20 cellular contexts compared by ENCODE assay signal in the genomic region with DNA sequence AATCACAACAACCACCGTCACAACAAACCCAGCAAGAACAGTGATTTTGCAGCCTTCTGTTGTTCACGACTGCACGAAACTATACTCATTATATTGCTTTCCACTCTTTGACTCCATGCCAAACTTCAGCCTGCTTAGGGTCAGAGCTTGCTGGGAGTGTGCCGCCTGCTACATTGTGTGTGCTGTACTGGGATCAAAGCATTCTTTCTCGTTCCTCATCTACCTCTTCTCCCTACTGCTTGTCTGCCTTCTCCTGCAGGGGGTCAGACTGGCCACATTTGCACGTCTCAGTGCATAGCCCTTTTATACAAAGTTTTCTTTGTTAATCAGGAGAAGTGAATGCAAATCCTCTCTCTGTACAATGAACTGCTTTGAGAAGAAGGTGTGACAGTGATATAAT.
DNase-seq lines count a peak whose midpoint lies in the region; ATAC-seq, FAIRE-seq and TF ChIP-seq lines count a peak whose summit lies in the region.
"Had no signal": no experiment of that assay in that cellular context is flagged by ENCODE, and none has a peak within 500 bp of the region (broad histone marks: within the 10 kb centered on the region; RNA-seq: fewer than 3 reads in every experiment).

No MANE protein-coding gene starts in this region.

- no peaks in the 10 kb centered on the region for H3K27me3 ChIP-seq in left ventricle myocardium inferior (ENCODE audit: low read depth)
- H3K27me3 ChIP-seq: brain microvascular endothelial cell, hepatocyte, right atrium auricular region had no signal

- H3K36me3 ChIP-seq in left ventricle myocardium inferior (no peaks in the 10 kb centered on the region), mesodermal cell (ENCODE audit: control insufficient read depth, insufficient read depth, low read length) (no peaks in the 10 kb centered on the region)
- H3K36me3 ChIP-seq: brain microvascular endothelial cell, right atrium auricular region had no signal

- DNase-seq in left ventricle myocardium superior (no peak), left ventricle myocardium inferior (no peak), cerebellar cortex (ENCODE audit: low spot score) (peak; percentile 38), urothelium cell line (ENCODE audit: low spot score) (peak; percentile 49), DMS53 (lab: John Stamatoyannopoulos, UW) (no peak)
- DNase-seq: ACHN; activated CD4-positive, alpha-beta T cell treated with anti-CD3 and anti-CD28 coated beads for 1 hour; activated naive CD4-positive, alpha-beta T cell treated with anti-CD3 and anti-CD28 coated beads for 36 hours; brain microvascular endothelial cell; CD4-positive, CD25-positive, alpha-beta regulatory T cell; Kasumi-1; kidney glomerular epithelial cell; NCI-H1417; SIG-M5; stimulated activated CD4-positive, alpha-beta T cell treated with anti-CD3 and anti-CD28 coated beads, Interleukin-1b, Interleukin-23, amount 100 ng/mL, for 48 hours had no signal

- no peak overlapping the region for H3K4me3 ChIP-seq in left ventricle myocardium inferior
- H3K4me3 ChIP-seq in mesodermal cell (ENCODE audit: extremely low read depth, insufficient read depth, low read length, poor library complexity, severe bottlenecking): no peak overlapping the region
- H3K4me3 ChIP-seq: hepatocyte, right atrium auricular region had no signal

- H3K9me3 ChIP-seq in left ventricle myocardium inferior (replicated peaks) (no peaks in the 10 kb centered on the region), mesodermal cell (ENCODE audit: control insufficient read depth, low read length) (no peaks in the 10 kb centered on the region)
- H3K9me3 ChIP-seq: right atrium auricular region had no signal

- intact Hi-C loops in left ventricle myocardium superior (cut with micrococcal nuclease): no loop called here
- intact Hi-C loops in left ventricle myocardium inferior (cut with micrococcal nuclease): no loop called here

- ATAC-seq in left ventricle myocardium superior (peak; percentile 19), HG03175 (IDR thresholded peaks at IDR 0.05; ENCODE audit: unreplicated experiment) (no peak), GM19035 (IDR thresholded peaks at IDR 0.05; ENCODE audit: unreplicated experiment) (no peak)

- H3K4me1 ChIP-seq in left ventricle myocardium inferior: peaks cover 21% of the 10 kb centered on the region
- peaks cover 32% of the 10 kb centered on the region for H3K4me1 ChIP-seq in mesodermal cell (ENCODE audit: control insufficient read depth, insufficient read depth, low read length, poor library complexity, severe bottlenecking)

- no peak for TF ChIP-seq CTCF in left ventricle myocardium inferior (IDR thresholded peaks at IDR 0.05; ENCODE audit: borderline replicate concordance)

- no peak for FAIRE-seq in urothelium cell line (lab: Jason Lieb, UNC)

- H3K27ac ChIP-seq in left ventricle myocardium inferior (replicated peaks) (no peak overlapping the region), mesodermal cell (ENCODE audit: low read depth, low read length, severe bottlenecking) (peak overlapping the region; percentile 31)
- H3K27ac ChIP-seq: brain microvascular endothelial cell, hepatocyte had no signal

- 60 to 76% methylated on average over 3 to 4 of the region's 6 CpGs for WGBS in mesodermal cell (ENCODE audit: insufficient coverage in 2 of 2), 2 experiments

Comparison
In these comparisons a context has a peak if more than half of its experiments do, and no peak if none do; other contexts are left out.
1. DNase-seq: peak in cerebellar cortex (single experiment) and urothelium cell line (single experiment); none in left ventricle myocardium superior (single experiment), left ventricle myocardium inferior (single experiment) and DMS53 (single experiment).